In genomic region chr1:234975941-234976871, GRCh38 we compare ENCODE assay signal across 11 cellular contexts.
DNase-seq lines count a peak whose midpoint lies in the region; ATAC-seq and TF ChIP-seq lines count a peak whose summit lies in the region.
"Had no signal": no experiment of that assay in that cellular context is flagged by ENCODE, and none has a peak within 500 bp of the region (broad histone marks: within the 10 kb centered on the region; RNA-seq: fewer than 3 reads in every experiment).

No MANE protein-coding gene starts in this region.

- H3K27me3 Mint-ChIP-seq in Caco-2 (ENCODE audit: insufficient read depth, unreplicated experiment) = no peaks in the 10 kb centered on the region
- H3K27me3 Mint-ChIP-seq: activated naive CD4-positive, alpha-beta T cell treated with anti-CD3 and anti-CD28 coated beads, Interleukin-2, amount 10 ng/mL, durations not matched to agents 7 days and 5 days had no signal

- intact Hi-C loops in Caco-2 (cut with micrococcal nuclease; ENCODE audit: unreplicated experiment) (loop anchor here (1.0 to 5.0 kb wide), 10 partner anchors 11 to 364 kb away; no protein-coding TSS in a partner anchor), psoas muscle (cut with DNase I) (loop anchor here (5.0 to 10.0 kb wide), 3 partner anchors 204 to 481 kb away; no protein-coding TSS in a partner anchor)

- H3K36me3 ChIP-seq in Caco-2 (ENCODE audit: control insufficient read depth, insufficient read depth, low read length) (no peaks in the 10 kb centered on the region), RWPE2 (ENCODE audit: low read depth) (no peaks in the 10 kb centered on the region), fibroblast of lung (ENCODE audit: control insufficient read depth, insufficient read depth, low read length) (no peaks in the 10 kb centered on the region), psoas muscle (ENCODE audit: insufficient read depth in 1 of 2, low read depth in 1 of 2) (no peaks in the 10 kb centered on the region)

- H3K27ac Mint-ChIP-seq in Caco-2 (ENCODE audit: unreplicated experiment) = peak overlapping the region; percentile 94
- H3K27ac Mint-ChIP-seq: activated naive CD4-positive, alpha-beta T cell treated with anti-CD3 and anti-CD28 coated beads, Interleukin-2, amount 10 ng/mL, durations not matched to agents 7 days and 5 days had no signal

- H3K4me3 ChIP-seq in Caco-2 (ENCODE audit: low read depth, low read length) (no peak overlapping the region), RWPE2 (ENCODE audit: severe bottlenecking) (no peak overlapping the region), fibroblast of lung (replicated peaks in 1 of 4; ENCODE audit: control extremely low read depth in 1 of 4, insufficient read depth in 1 of 4, low read depth in 3 of 4, low read length in 4 of 4) (no peak overlapping the region), psoas muscle (no peak overlapping the region)

- peak overlapping the region; percentile 62 for H3K4me3 Mint-ChIP-seq in Caco-2 (ENCODE audit: unreplicated experiment)
- H3K4me3 Mint-ChIP-seq: activated naive CD4-positive, alpha-beta T cell treated with anti-CD3 and anti-CD28 coated beads, Interleukin-2, amount 10 ng/mL, durations not matched to agents 7 days and 5 days; nephron progenitor cell had no signal

- H3K79me2 ChIP-seq in fibroblast of lung (ENCODE audit: control insufficient read depth, insufficient read depth, low read length) = no peaks in the 10 kb centered on the region

- no peak overlapping the region for H3K9ac ChIP-seq in fibroblast of lung (ENCODE audit: insufficient read depth, low read length)

- 66 to 78% (median 72%) methylated on average over 11 of the region's 11 CpGs for WGBS in psoas muscle, 3 donors

- TSS peak; percentile 78 for BruUV-seq in Caco-2 (replicated peaks; lab: Mats Ljungman, UMichigan)

- H3K27ac ChIP-seq in RWPE2 (ENCODE audit: poor library complexity, severe bottlenecking) (peak overlapping the region; percentile 70), fibroblast of lung (ENCODE audit: insufficient read depth, low read length) (peak overlapping the region; percentile 85), psoas muscle (peak overlapping the region; percentile 56)

- no peak overlapping the region for H2AFZ ChIP-seq in fibroblast of lung (ENCODE audit: low read length)

- H4K20me1 ChIP-seq in fibroblast of lung (ENCODE audit: control insufficient read depth, extremely low read depth, insufficient read depth, low read length) = no peaks in the 10 kb centered on the region

- TF ChIP-seq CTCF in Caco-2 (IDR thresholded peaks at IDR 0.05; ENCODE audit: insufficient read depth in 1 of 2, low read depth in 1 of 2, low read length in 1 of 2, severe bottlenecking in 1 of 2, unreplicated experiment in 1 of 2) (no peak), RWPE2 (IDR thresholded peaks at IDR 0.05; ENCODE audit: poor library complexity, severe bottlenecking) (no peak), fibroblast of lung (conservative IDR thresholded peaks at IDR 0.05 in 1 of 2, IDR thresholded peaks at IDR 0.05 in 1 of 2; ENCODE audit: low read depth in 1 of 2, low read length in 2 of 2) (no peak), psoas muscle (IDR thresholded peaks at IDR 0.05) (no peak)

- no peak for ATAC-seq in RWPE2 (ENCODE audit: low read depth)
- no peak for ATAC-seq in psoas muscle
- no peak for ATAC-seq in GM18861 (IDR thresholded peaks at IDR 0.05; ENCODE audit: unreplicated experiment)

- no peaks in the 10 kb centered on the region for H3K9me3 ChIP-seq in Caco-2
- H3K9me3 ChIP-seq in RWPE2 (ENCODE audit: severe bottlenecking) = no peaks in the 10 kb centered on the region
- H3K9me3 ChIP-seq in fibroblast of lung (ENCODE audit: control insufficient read depth, insufficient read depth, low read depth, low read length) = no peaks in the 10 kb centered on the region
- H3K9me3 ChIP-seq in psoas muscle = no peaks in the 10 kb centered on the region

- H3K27me3 ChIP-seq in Caco-2 (replicated peaks; ENCODE audit: control insufficient read depth, insufficient read depth, low read length) = no peaks in the 10 kb centered on the region
- no peaks in the 10 kb centered on the region for H3K27me3 ChIP-seq in RWPE2 (ENCODE audit: insufficient read depth, poor library complexity, severe bottlenecking)
- H3K27me3 ChIP-seq in fibroblast of lung (ENCODE audit: control insufficient read depth, insufficient read depth, low read length) = no peaks in the 10 kb centered on the region
- H3K27me3 ChIP-seq in psoas muscle (ENCODE audit: insufficient read depth in 3 of 3, low read length in 2 of 3) = no peaks in the 10 kb centered on the region

- H3K4me1 ChIP-seq in Caco-2 (peaks cover 90% of the 10 kb centered on the region), RWPE2 (ENCODE audit: insufficient read depth, poor library complexity, severe bottlenecking) (peaks cover 56% of the 10 kb centered on the region), fibroblast of lung (ENCODE audit: control insufficient read depth, extremely low read depth, insufficient read depth, low read length) (peaks cover 44% of the 10 kb centered on the region), psoas muscle (peaks cover 62% of the 10 kb centered on the region)

- CTCF ChIA-PET in Caco-2 (lab: Charles Lee) = interaction anchor here (0.5 to 2.6 kb wide), 9 partner anchors 13 to 376 kb away, joined by 3 to 17 read pairs (median 4); no protein-coding TSS in a partner anchor

- no peak overlapping the region for H3K4me2 ChIP-seq in fibroblast of lung (ENCODE audit: extremely low read depth, insufficient read depth, low read length)

- POLR2A ChIA-PET in Caco-2 (lab: Charles Lee) = interaction anchor here (0.5 to 2.5 kb wide), 12 partner anchors 11 to 603 kb away, joined by 3 to 37 read pairs (median 5); partner anchors contain the start of gene COA6

- H3K9me3 Mint-ChIP-seq in Caco-2 (ENCODE audit: unreplicated experiment) = no peaks in the 10 kb centered on the region
- H3K9me3 Mint-ChIP-seq: activated naive CD4-positive, alpha-beta T cell treated with anti-CD3 and anti-CD28 coated beads, Interleukin-2, amount 10 ng/mL, durations not matched to agents 7 days and 5 days; nephron progenitor cell had no signal

- DNase-seq in Caco-2 = peak; percentile 73 to 79
- no peak for DNase-seq in RWPE2 (ENCODE audit: low spot score)
- no peak for DNase-seq in fibroblast of lung (ENCODE audit: low read depth in 2 of 2)
- peak in 1 of 2 donors; percentile 52 for DNase-seq in psoas muscle
- DNase-seq in HuH-7.5 (ENCODE audit: low spot score) = no peak
- DNase-seq in ecto neural progenitor cell (ENCODE audit: low spot score) = no peak
- DNase-seq in EL = no peak
- DNase-seq: activated naive CD4-positive, alpha-beta T cell treated with anti-CD3 and anti-CD28 coated beads, Interleukin-2, amount 10 ng/mL, durations not matched to agents 7 days and 5 days; GDM1; nephron progenitor cell had no signal

- peaks cover 78% of the 10 kb centered on the region for H3K4me1 Mint-ChIP-seq in Caco-2 (ENCODE audit: low read depth, unreplicated experiment)

- peaks cover 16% of the 10 kb centered on the region for H3K36me3 Mint-ChIP-seq in Caco-2 (ENCODE audit: insufficient read depth, unreplicated experiment)
- H3K36me3 Mint-ChIP-seq: activated naive CD4-positive, alpha-beta T cell treated with anti-CD3 and anti-CD28 coated beads, Interleukin-2, amount 10 ng/mL, durations not matched to agents 7 days and 5 days had no signal

Comparison
In these comparisons a context has a peak if more than half of its experiments do, and no peak if none do; other contexts are left out.
1. DNase-seq: peak in Caco-2 (2 of 2); none in RWPE2 (single experiment), fibroblast of lung (0 of 2), HuH-7.5 (single experiment), ecto neural progenitor cell (single experiment) and EL (single experiment).
2. Peak in every context shown above with its lines, with median percentiles within 50 percentile points of each other: H3K27ac ChIP-seq.